Comparison of ENCODE assay signal across 13 cellular contexts in the genomic region with DNA sequence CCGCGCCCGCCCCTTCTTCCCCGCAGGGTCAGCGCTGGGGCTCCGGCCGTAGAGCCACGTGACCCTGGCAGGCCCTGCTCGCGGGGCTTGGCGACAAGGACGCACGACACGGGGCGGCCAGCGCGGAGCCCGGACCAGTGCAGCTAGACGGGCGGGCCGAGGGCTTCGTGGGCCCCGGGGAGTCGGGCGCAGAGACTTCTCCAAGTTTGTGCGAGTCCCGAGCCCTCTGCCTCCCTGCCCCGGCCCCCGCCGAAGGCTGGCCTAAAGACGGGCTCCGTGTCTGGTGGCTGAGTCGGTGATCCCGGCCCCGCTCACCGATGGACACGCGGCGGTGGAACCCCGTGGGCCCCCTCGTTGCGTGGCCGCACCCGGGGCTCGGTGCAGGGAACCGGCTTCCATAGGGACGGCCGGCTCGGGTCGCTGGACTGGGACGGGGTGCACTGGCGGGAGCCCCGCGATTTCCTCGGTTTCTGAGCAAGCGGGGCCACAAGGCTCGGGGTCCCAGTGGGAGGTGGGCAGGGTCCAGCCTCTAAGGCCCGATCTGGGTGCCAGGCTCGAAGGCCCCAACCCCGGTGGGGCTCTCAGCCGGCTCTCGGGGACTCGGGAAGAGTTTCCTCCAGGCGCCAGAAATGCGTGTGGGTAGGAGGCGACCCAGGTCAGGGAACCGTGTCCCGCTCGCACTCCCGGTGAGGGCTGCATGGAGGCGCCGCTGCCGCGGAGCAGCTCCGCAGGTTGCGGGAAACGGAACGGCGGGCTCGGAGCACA. TPM values are rescaled to one million over a fixed set of nuclear protein-coding genes. Genes with fewer than 3 reads are reported as not detected.
DNase-seq lines count a peak whose midpoint lies in the region; TF ChIP-seq lines count a peak whose summit lies in the region.
"Had no signal": no experiment of that assay in that cellular context is flagged by ENCODE, and none has a peak within 500 bp of the region (broad histone marks: within the 10 kb centered on the region; RNA-seq: fewer than 3 reads in every experiment).

No MANE protein-coding gene starts in this region.

- no peak overlapping the region for H3K4me3 Mint-ChIP-seq in neural progenitor cell
- no peak overlapping the region for H3K4me3 Mint-ChIP-seq in activated T-helper 1 cell treated with anti-CD3 and anti-CD28 coated beads, Interleukin-12 subunit alpha, Interleukin-12 subunit beta, Interleukin-2, Interleukin-4 antibody, amounts not matched to agents 30 ng/mL and 10 ng/mL and 1 ng/mL, durations not matched to agents 14 hours and 24 hours and 36 hours
- H3K4me3 Mint-ChIP-seq: activated naive CD8-positive, alpha-beta T cell treated with anti-CD3 and anti-CD28 coated beads, Interleukin-2, amount 10 ng/mL, durations not matched to agents 7 days and 5 days had no signal

- H4K20me1 ChIP-seq in BLaER1 (peaks cover 76% of the 10 kb centered on the region), neural progenitor cell (ENCODE audit: low read depth) (peaks cover 37% of the 10 kb centered on the region)

- H3K9ac ChIP-seq in BLaER1 (no peak overlapping the region), neural progenitor cell (no peak overlapping the region)

- H3K27me3 ChIP-seq in BLaER1 (peaks cover 97% of the 10 kb centered on the region), esophagus muscularis mucosa (peaks cover 4 to 96% (median 47%) of the 10 kb centered on the region in 4 donors), neural progenitor cell (peaks cover 94% of the 10 kb centered on the region)

- no peaks in the 10 kb centered on the region for H3K9me3 Mint-ChIP-seq in neural progenitor cell
- no peaks in the 10 kb centered on the region for H3K9me3 Mint-ChIP-seq in activated T-helper 1 cell treated with anti-CD3 and anti-CD28 coated beads, Interleukin-12 subunit alpha, Interleukin-12 subunit beta, Interleukin-2, Interleukin-4 antibody, amounts not matched to agents 30 ng/mL and 10 ng/mL and 1 ng/mL, durations not matched to agents 14 hours and 24 hours and 36 hours
- H3K9me3 Mint-ChIP-seq: activated naive CD8-positive, alpha-beta T cell treated with anti-CD3 and anti-CD28 coated beads, Interleukin-2, amount 10 ng/mL, durations not matched to agents 7 days and 5 days; CD4-positive, alpha-beta memory T cell had no signal

- H3K4me3 ChIP-seq in BLaER1 (no peak overlapping the region), esophagus muscularis mucosa (peak overlapping the region; percentile 32 to 55 (median 38)), neural progenitor cell (peak overlapping the region; percentile 49)

- TF ChIP-seq EP300 in esophagus muscularis mucosa (IDR thresholded peaks at IDR 0.05) = no peak

- peaks cover 6% of the 10 kb centered on the region for H3K4me1 Mint-ChIP-seq in neural progenitor cell
- H3K4me1 Mint-ChIP-seq in activated T-helper 1 cell treated with anti-CD3 and anti-CD28 coated beads, Interleukin-12 subunit alpha, Interleukin-12 subunit beta, Interleukin-2, Interleukin-4 antibody, amounts not matched to agents 30 ng/mL and 10 ng/mL and 1 ng/mL, durations not matched to agents 14 hours and 24 hours and 36 hours (ENCODE audit: low read depth) = no peaks in the 10 kb centered on the region
- H3K4me1 Mint-ChIP-seq: activated naive CD8-positive, alpha-beta T cell treated with anti-CD3 and anti-CD28 coated beads, Interleukin-2, amount 10 ng/mL, durations not matched to agents 7 days and 5 days had no signal

- H3K4me2 ChIP-seq in BLaER1 (peak overlapping the region; percentile 5; the same call in 1 of the 2 replicates), neural progenitor cell (peak overlapping the region; percentile 72)

- peak overlapping the region; percentile 38 for H2AFZ ChIP-seq in neural progenitor cell (replicated peaks)

- H3K9me3 ChIP-seq in BLaER1 (no peaks in the 10 kb centered on the region), esophagus muscularis mucosa (no peaks in the 10 kb centered on the region), neural progenitor cell (ENCODE audit: low read depth) (no peaks in the 10 kb centered on the region)

- no peaks in the 10 kb centered on the region for H3K36me3 Mint-ChIP-seq in neural progenitor cell
- H3K36me3 Mint-ChIP-seq in activated T-helper 1 cell treated with anti-CD3 and anti-CD28 coated beads, Interleukin-12 subunit alpha, Interleukin-12 subunit beta, Interleukin-2, Interleukin-4 antibody, amounts not matched to agents 30 ng/mL and 10 ng/mL and 1 ng/mL, durations not matched to agents 14 hours and 24 hours and 36 hours (ENCODE audit: low read depth) = no peaks in the 10 kb centered on the region
- H3K36me3 Mint-ChIP-seq: activated naive CD8-positive, alpha-beta T cell treated with anti-CD3 and anti-CD28 coated beads, Interleukin-2, amount 10 ng/mL, durations not matched to agents 7 days and 5 days; CD4-positive, alpha-beta memory T cell had no signal

- TF ChIP-seq CTCF in esophagus muscularis mucosa (IDR thresholded peaks at IDR 0.05) (no peak), neural progenitor cell (IDR thresholded peaks at IDR 0.05) (no peak), GM13976 (IDR thresholded peaks at IDR 0.05; ENCODE audit: borderline replicate concordance, control extremely low read depth, extremely low read depth, insufficient read depth, missing control alignments) (no peak)

- H3K36me3 ChIP-seq in BLaER1 (no peaks in the 10 kb centered on the region), esophagus muscularis mucosa (no peaks in the 10 kb centered on the region), neural progenitor cell (no peaks in the 10 kb centered on the region)

- H3K79me2 ChIP-seq in neural progenitor cell (ENCODE audit: low read depth) = no peaks in the 10 kb centered on the region

- intact Hi-C loops in esophagus muscularis mucosa (cut with DNase I) = no loop called here
- intact Hi-C loops in activated T-helper 1 cell treated with anti-CD3 and anti-CD28 coated beads, Interleukin-12 subunit alpha, Interleukin-12 subunit beta, Interleukin-2, Interleukin-4 antibody, amounts not matched to agents 30 ng/mL and 10 ng/mL and 1 ng/mL, durations not matched to agents 14 hours and 24 hours and 36 hours (cut with micrococcal nuclease) = no loop called here

- no peak overlapping the region for H3K27ac ChIP-seq in BLaER1
- H3K27ac ChIP-seq in esophagus muscularis mucosa (replicated peaks in 1 of 4) = no peak overlapping the region
- H3K27ac ChIP-seq in neural progenitor cell = no peak overlapping the region

- 6% methylated on average over 19 of the region's 80 CpGs for WGBS in esophagus muscularis mucosa

- in situ Hi-C loops in GM13976 (cut with MboI; ENCODE audit: low sequenced_read_pairs, unreplicated experiment) = no loop called here

- no peak overlapping the region for H3K27ac Mint-ChIP-seq in neural progenitor cell
- H3K27ac Mint-ChIP-seq in activated T-helper 1 cell treated with anti-CD3 and anti-CD28 coated beads, Interleukin-12 subunit alpha, Interleukin-12 subunit beta, Interleukin-2, Interleukin-4 antibody, amounts not matched to agents 30 ng/mL and 10 ng/mL and 1 ng/mL, durations not matched to agents 14 hours and 24 hours and 36 hours = no peak overlapping the region

- H3K27me3 Mint-ChIP-seq in neural progenitor cell (ENCODE audit: insufficient read depth, low read depth) = peaks cover 55% of the 10 kb centered on the region
- H3K27me3 Mint-ChIP-seq in activated T-helper 1 cell treated with anti-CD3 and anti-CD28 coated beads, Interleukin-12 subunit alpha, Interleukin-12 subunit beta, Interleukin-2, Interleukin-4 antibody, amounts not matched to agents 30 ng/mL and 10 ng/mL and 1 ng/mL, durations not matched to agents 14 hours and 24 hours and 36 hours (ENCODE audit: insufficient read depth) = peaks cover 42% of the 10 kb centered on the region

- peaks cover 7% of the 10 kb centered on the region for H3F3A ChIP-seq in neural progenitor cell (ENCODE audit: low read depth)

- peaks cover 66% of the 10 kb centered on the region for H3K4me1 ChIP-seq in BLaER1
- H3K4me1 ChIP-seq in esophagus muscularis mucosa = peaks cover 11 to 31% (median 30%) of the 10 kb centered on the region in 4 donors
- H3K4me1 ChIP-seq in neural progenitor cell = peaks cover 14% of the 10 kb centered on the region

- TF ChIP-seq POLR2A in esophagus muscularis mucosa (IDR thresholded peaks at IDR 0.05; ENCODE audit: low read depth) = no peak

- peak; percentile 19 for DNase-seq in NCI-H345 treated with DMSO at 0.1 percent for 48 hours (lab: John Stamatoyannopoulos, UW; ENCODE audit: unreplicated experiment)
- no peak for DNase-seq in esophagus muscularis mucosa (ENCODE audit: extremely low spot score)
- DNase-seq in neural progenitor cell (ENCODE audit: low spot score) = peak; percentile 83
- DNase-seq in activated T-helper 1 cell treated with anti-CD3 and anti-CD28 coated beads, Interleukin-12 subunit alpha, Interleukin-12 subunit beta, Interleukin-2, Interleukin-4 antibody, amounts not matched to agents 30 ng/mL and 10 ng/mL and 1 ng/mL, durations not matched to agents 14 hours and 24 hours and 36 hours (ENCODE audit: low spot score) = no peak
- DNase-seq in epidermal melanocyte (ENCODE audit: insufficient read length, low spot score) = no peak
- no peak for DNase-seq in GM03348 (ENCODE audit: low spot score)
- no peak for DNase-seq in GM13976 (ENCODE audit: low spot score)
- DNase-seq: activated CD4-positive, CD25-positive, alpha-beta regulatory T cell; activated naive CD8-positive, alpha-beta T cell treated with anti-CD3 and anti-CD28 coated beads, Interleukin-2, amount 10 ng/mL, durations not matched to agents 7 days and 5 days; CD4-positive, alpha-beta memory T cell; NCI-H82 had no signal

RNA-seq across cellular contexts. Expression of gene GATA5, which starts 0.5 kb away (rescaled TPM):
- under 1 TPM in 3 of 4 donors, not detected in 1; 0.33 to 0.78 (median 0.46) TPM for total RNA-seq in esophagus muscularis mucosa
- total RNA-seq in neural progenitor cell (ENCODE audit: low replicate concordance) = 0.12 TPM in 1 of 2 replicates, not detected in the other
- not detected in 2 replicates for total RNA-seq in activated T-helper 1 cell treated with anti-CD3 and anti-CD28 coated beads, Interleukin-12 subunit alpha, Interleukin-12 subunit beta, Interleukin-2, Interleukin-4 antibody, amounts not matched to agents 30 ng/mL and 10 ng/mL and 1 ng/mL, durations not matched to agents 14 hours and 24 hours and 36 hours
- total RNA-seq: activated naive CD8-positive, alpha-beta T cell treated with anti-CD3 and anti-CD28 coated beads, Interleukin-2, amount 10 ng/mL, durations not matched to agents 7 days and 5 days; CD4-positive, alpha-beta memory T cell; HT1080 had no signal

RNA-seq across cellular contexts. Expression of gene RBBP8NL, which starts 48.9 kb away (rescaled TPM):
- total RNA-seq in esophagus muscularis mucosa (not detected), neural progenitor cell (ENCODE audit: low replicate concordance) (0.03 TPM in 1 of 2 replicates, not detected in the other)
- not detected in 2 replicates for total RNA-seq in activated T-helper 1 cell treated with anti-CD3 and anti-CD28 coated beads, Interleukin-12 subunit alpha, Interleukin-12 subunit beta, Interleukin-2, Interleukin-4 antibody, amounts not matched to agents 30 ng/mL and 10 ng/mL and 1 ng/mL, durations not matched to agents 14 hours and 24 hours and 36 hours
- total RNA-seq: activated naive CD8-positive, alpha-beta T cell treated with anti-CD3 and anti-CD28 coated beads, Interleukin-2, amount 10 ng/mL, durations not matched to agents 7 days and 5 days; CD4-positive, alpha-beta memory T cell; HT1080 had no signal

Comparison
In these comparisons a context has a peak if more than half of its experiments do, and no peak if none do; other contexts are left out.
1. DNase-seq: peak in NCI-H345 treated with DMSO at 0.1 percent for 48 hours (single experiment) and neural progenitor cell (single experiment); none in esophagus muscularis mucosa (single experiment), activated T-helper 1 cell treated with anti-CD3 and anti-CD28 coated beads, Interleukin-12 subunit alpha, Interleukin-12 subunit beta, Interleukin-2, Interleukin-4 antibody, amounts not matched to agents 30 ng/mL and 10 ng/mL and 1 ng/mL, durations not matched to agents 14 hours and 24 hours and 36 hours (single experiment), epidermal melanocyte (single experiment), GM03348 (single experiment) and GM13976 (single experiment).